15 cellular contexts compared by ENCODE assay signal in the genomic region with DNA sequence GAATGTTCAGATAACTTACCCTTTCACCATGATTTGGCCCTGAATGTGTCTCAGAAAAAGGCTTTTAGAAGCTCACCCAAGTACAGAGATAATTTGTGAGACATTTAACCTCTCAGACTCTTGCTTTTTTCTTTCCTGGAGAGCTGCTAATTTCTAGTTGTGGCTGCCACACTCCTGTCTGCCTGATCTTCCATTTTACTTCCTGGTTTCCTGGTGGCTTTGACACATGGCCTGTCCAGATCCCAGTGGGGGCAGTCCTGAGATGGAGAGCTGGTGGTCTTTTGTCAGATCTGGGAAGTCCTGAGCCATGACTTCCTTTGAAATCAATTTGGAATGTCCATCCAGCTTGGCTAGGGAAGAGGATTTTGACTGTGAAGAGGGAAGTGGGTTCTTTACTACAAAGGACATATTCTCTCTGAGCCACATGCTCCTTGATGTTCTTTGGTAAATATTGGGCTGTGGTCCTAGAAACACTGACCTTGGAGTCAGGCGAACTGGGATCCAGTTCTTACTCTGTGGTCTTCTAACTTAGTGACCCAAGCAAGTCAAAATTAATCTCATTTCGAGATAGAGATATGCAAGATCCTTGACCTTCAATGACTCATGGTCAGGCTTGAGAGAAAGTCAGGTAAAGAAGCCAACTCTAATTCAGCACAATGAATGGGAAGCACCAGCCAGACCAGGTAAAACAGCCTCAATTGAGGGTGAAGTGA.
DNase-seq lines count a peak whose midpoint lies in the region; ATAC-seq, FAIRE-seq and TF ChIP-seq lines count a peak whose summit lies in the region.
"Had no signal": no experiment of that assay in that cellular context is flagged by ENCODE, and none has a peak within 500 bp of the region (broad histone marks: within the 10 kb centered on the region; RNA-seq: fewer than 3 reads in every experiment).

No MANE protein-coding gene starts in this region.

- ATAC-seq in HepG2: peak; percentile 56
- ATAC-seq in right lobe of liver: no peak
- ATAC-seq in pancreas: peak; percentile 74 to 92 (median 82)
- ATAC-seq: PC-3 had no signal

- DNase-seq in HepG2 (ENCODE audit: low spot score) (no peak), right lobe of liver (no peak), hepatocyte (ENCODE audit: low spot score) (no peak), pancreas (peak in 3 of 6 donors; percentile 38 to 42 (median 42)), uterus (no peak), NCI-H226 (no peak)
- DNase-seq in activated naive CD4-positive, alpha-beta T cell treated with Interleukin-2 at 50 U/mL for 16 hours: no peak
- no peak for DNase-seq in activated CD8-positive, alpha-beta memory T cell treated with anti-CD3 and anti-CD28 coated beads for 24 hours
- DNase-seq: Caco-2; NCI-H1417; NCI-H2081; NCI-H524 treated with DMSO at 0.1 percent for 48 hours; NK-92 treated with Interleukin-12 subunit alpha and Interleukin-12 subunit beta, amount 100 ng/mL, for 24 hours; PC-3 had no signal

- no peak overlapping the region for H3K27ac ChIP-seq in HepG2 (ENCODE audit: extremely low read length, insufficient read depth, low read length)
- no peak overlapping the region for H3K27ac ChIP-seq in right lobe of liver
- peak overlapping the region; percentile 17 for H3K27ac ChIP-seq in hepatocyte
- H3K27ac ChIP-seq in pancreas: peak overlapping the region in 3 of 4 donors; percentile 4 to 72 (median 69)
- H3K27ac ChIP-seq in uterus: peak overlapping the region; percentile 43 to 79

- CTCF ChIA-PET in HepG2 (lab: Yijun Ruan, JAX; ENCODE audit: low intra/inter-chr PET ratio, low total read pairs): no interaction called here

- H3K4me2 ChIP-seq in HepG2 (ENCODE audit: low read depth, low read length): no peak overlapping the region
- no peak overlapping the region for H3K4me2 ChIP-seq in hepatocyte

- BruUV-seq in HepG2 (replicated peaks; lab: Mats Ljungman, UMichigan): no TSS peak

- H3K9me2 ChIP-seq in hepatocyte (replicated peaks; ENCODE audit: insufficient read depth): no peaks in the 10 kb centered on the region

- H3K4me1 ChIP-seq in HepG2 (ENCODE audit: insufficient read depth, low read length): peaks cover 19% of the 10 kb centered on the region
- peaks cover 0 to 6% (median 0%) of the 10 kb centered on the region in 4 donors for H3K4me1 ChIP-seq in right lobe of liver
- peaks cover 20% of the 10 kb centered on the region for H3K4me1 ChIP-seq in hepatocyte (ENCODE audit: insufficient read depth)
- H3K4me1 ChIP-seq in pancreas: peaks cover 0 to 26% (median 8%) of the 10 kb centered on the region in 3 donors
- peaks cover 0 to 25% of the 10 kb centered on the region in 2 donors for H3K4me1 ChIP-seq in uterus
- H3K4me1 ChIP-seq: Caco-2 had no signal

- H4K20me1 ChIP-seq in HepG2 (ENCODE audit: insufficient read depth, low read length) (no peaks in the 10 kb centered on the region), hepatocyte (ENCODE audit: insufficient read depth, poor library complexity, severe bottlenecking) (no peaks in the 10 kb centered on the region)

- H3K4me3 ChIP-seq in HepG2 (replicated peaks in 1 of 3; ENCODE audit: insufficient read depth in 1 of 3, low read depth in 2 of 3, low read length in 3 of 3) (no peak overlapping the region), right lobe of liver (no peak overlapping the region), hepatocyte (no peak overlapping the region), pancreas (no peak overlapping the region), uterus (no peak overlapping the region)

- TF ChIP-seq EP300 in HepG2 (IDR thresholded peaks at IDR 0.05; ENCODE audit: low read depth in 2 of 2, low read length in 2 of 2) (no peak), HepG2 (CRISPR knock-in tag; IDR thresholded peaks at IDR 0.05; ENCODE audit: borderline replicate concordance) (no peak)

- 9% methylated on average over 2 of the region's 2 CpGs for WGBS in HepG2 (ENCODE audit: low lambda C conversion rate)
- WGBS in right lobe of liver (ENCODE audit: insufficient coverage, low coverage, low lambda C conversion rate, missing lambda C conversion rate): 56% methylated on average over 2 of the region's 2 CpGs
- 71% methylated on average over 2 of the region's 2 CpGs for WGBS in hepatocyte (ENCODE audit: low lambda C conversion rate, missing lambda C conversion rate)
- 17 to 23% methylated on average over 2 of the region's 2 CpGs for WGBS in pancreas, 2 donors

- POLR2A ChIA-PET in HepG2 (lab: Yijun Ruan, JAX): no interaction called here

- no peak overlapping the region for H3K9ac ChIP-seq in HepG2 (ENCODE audit: insufficient read depth, low read depth, low read length)

- TF ChIP-seq RAD21 in HepG2 (CRISPR knock-in tag; IDR thresholded peaks at IDR 0.05): no peak

- in situ Hi-C loops in HepG2 (cut with HindIII; ENCODE audit: extremely low pct_ligation_motif_present, low pct_unique_long_range_greater_than_20kb): no loop called here

- H3K36me3 ChIP-seq in HepG2 (replicated peaks in 1 of 2; ENCODE audit: control insufficient read depth in 1 of 2, insufficient read depth in 2 of 2, low read length in 2 of 2) (no peaks in the 10 kb centered on the region), right lobe of liver (no peaks in the 10 kb centered on the region), hepatocyte (replicated peaks; ENCODE audit: insufficient read depth, low read depth) (no peaks in the 10 kb centered on the region), pancreas (no peaks in the 10 kb centered on the region), uterus (no peaks in the 10 kb centered on the region)

- no peaks in the 10 kb centered on the region for H3K27me3 ChIP-seq in HepG2 (ENCODE audit: control insufficient read depth in 1 of 2, insufficient read depth in 2 of 2, low read length in 2 of 2)
- no peaks in the 10 kb centered on the region for H3K27me3 ChIP-seq in right lobe of liver
- no peaks in the 10 kb centered on the region for H3K27me3 ChIP-seq in hepatocyte
- H3K27me3 ChIP-seq in pancreas: no peaks in the 10 kb centered on the region
- no peaks in the 10 kb centered on the region for H3K27me3 ChIP-seq in uterus

- H3K9me3 ChIP-seq in HepG2 (ENCODE audit: low read length) (no peaks in the 10 kb centered on the region), right lobe of liver (no peaks in the 10 kb centered on the region), hepatocyte (ENCODE audit: low read depth) (no peaks in the 10 kb centered on the region), pancreas (no peaks in the 10 kb centered on the region), uterus (no peaks in the 10 kb centered on the region)
- H3K9me3 ChIP-seq: Caco-2 had no signal

- intact Hi-C loops in HepG2 (cut with micrococcal nuclease; ENCODE audit: unreplicated experiment) (no loop called here), right lobe of liver (cut with DNase I) (no loop called here), pancreas (cut with DNase I) (no loop called here), uterus (cut with DNase I; ENCODE audit: low total_unique reads) (no loop called here)

- TF ChIP-seq POLR2A in HepG2 (IDR thresholded peaks at IDR 0.05; ENCODE audit: insufficient read depth in 1 of 2, low read depth in 2 of 2, low read length in 2 of 2) (no peak), right lobe of liver (IDR thresholded peaks at IDR 0.05) (no peak), uterus (IDR thresholded peaks at IDR 0.05) (no peak)

- H3K79me2 ChIP-seq in HepG2 (ENCODE audit: insufficient read depth, low read length) (no peaks in the 10 kb centered on the region), hepatocyte (peaks cover 2% of the 10 kb centered on the region)

- peak overlapping the region; percentile 45 for H2AFZ ChIP-seq in HepG2 (ENCODE audit: low read length)
- H2AFZ ChIP-seq in hepatocyte: no peak overlapping the region

- FAIRE-seq in HepG2 (lab: Jason Lieb, UNC): no peak
- no peak for FAIRE-seq in pancreas (lab: Jason Lieb, UNC)
- FAIRE-seq: A204.1 had no signal

- no peak for TF ChIP-seq CTCF in HepG2 (CRISPR knock-in tag; IDR thresholded peaks at IDR 0.05)
- no peak for TF ChIP-seq CTCF in right lobe of liver (IDR thresholded peaks at IDR 0.05)
- TF ChIP-seq CTCF in hepatocyte (IDR thresholded peaks at IDR 0.05; ENCODE audit: poor library complexity): no peak
- TF ChIP-seq CTCF in pancreas (IDR thresholded peaks at IDR 0.05): no peak
- no peak for TF ChIP-seq CTCF in uterus (IDR thresholded peaks at IDR 0.05)

TF ChIP-seq in HepG2, 621 proteins besides CTCF, POLR2A, EP300 and RAD21:
- TF ChIP-seq ELF1 (CRISPR knock-in tag; IDR thresholded peaks at IDR 0.05): 0 out of 2 replicates have a peak, but pooled peaks have one; percentile 13
- no peak for TF ChIP-seq NAIF1 (CRISPR knock-in tag; IDR thresholded peaks at IDR 0.05; ENCODE audit: borderline replicate concordance)
- TF ChIP-seq, protein P1, sequence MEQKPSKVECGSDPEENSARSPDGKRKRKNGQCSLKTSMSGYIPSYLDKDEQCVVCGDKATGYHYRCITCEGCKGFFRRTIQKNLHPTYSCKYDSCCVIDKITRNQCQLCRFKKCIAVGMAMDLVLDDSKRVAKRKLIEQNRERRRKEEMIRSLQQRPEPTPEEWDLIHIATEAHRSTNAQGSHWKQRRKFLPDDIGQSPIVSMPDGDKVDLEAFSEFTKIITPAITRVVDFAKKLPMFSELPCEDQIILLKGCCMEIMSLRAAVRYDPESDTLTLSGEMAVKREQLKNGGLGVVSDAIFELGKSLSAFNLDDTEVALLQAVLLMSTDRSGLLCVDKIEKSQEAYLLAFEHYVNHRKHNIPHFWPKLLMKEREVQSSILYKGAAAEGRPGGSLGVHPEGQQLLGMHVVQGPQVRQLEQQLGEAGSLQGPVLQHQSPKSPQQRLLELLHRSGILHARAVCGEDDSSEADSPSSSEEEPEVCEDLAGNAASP (CRISPR knock-in tag; IDR thresholded peaks at IDR 0.05; ENCODE audit: borderline replicate concordance): 0 out of 2 replicates have a peak, but pooled peaks have one; percentile 23
- 0 out of 2 replicates have a peak, but pooled peaks have one; percentile 43 for TF ChIP-seq ZNF33B (CRISPR knock-in tag; IDR thresholded peaks at IDR 0.05)
- TF ChIP-seq, protein P2, sequence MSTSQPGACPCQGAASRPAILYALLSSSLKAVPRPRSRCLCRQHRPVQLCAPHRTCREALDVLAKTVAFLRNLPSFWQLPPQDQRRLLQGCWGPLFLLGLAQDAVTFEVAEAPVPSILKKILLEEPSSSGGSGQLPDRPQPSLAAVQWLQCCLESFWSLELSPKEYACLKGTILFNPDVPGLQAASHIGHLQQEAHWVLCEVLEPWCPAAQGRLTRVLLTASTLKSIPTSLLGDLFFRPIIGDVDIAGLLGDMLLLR (CRISPR knock-in tag; IDR thresholded peaks at IDR 0.05): no peak
- TF ChIP-seq ZBTB7B (CRISPR knock-in tag; IDR thresholded peaks at IDR 0.05): 0 out of 2 replicates have a peak, but pooled peaks have one; percentile 24

Comparison
In these comparisons a context has a peak if more than half of its experiments do, and no peak if none do; other contexts are left out.
1. ATAC-seq: peak in HepG2 (single experiment) and pancreas (4 of 4); none in right lobe of liver (0 of 4).
2. H3K27ac ChIP-seq: peak in hepatocyte (single experiment), pancreas (3 of 4) and uterus (2 of 2); none in HepG2 (single experiment) and right lobe of liver (0 of 3).